In the genomic region with DNA sequence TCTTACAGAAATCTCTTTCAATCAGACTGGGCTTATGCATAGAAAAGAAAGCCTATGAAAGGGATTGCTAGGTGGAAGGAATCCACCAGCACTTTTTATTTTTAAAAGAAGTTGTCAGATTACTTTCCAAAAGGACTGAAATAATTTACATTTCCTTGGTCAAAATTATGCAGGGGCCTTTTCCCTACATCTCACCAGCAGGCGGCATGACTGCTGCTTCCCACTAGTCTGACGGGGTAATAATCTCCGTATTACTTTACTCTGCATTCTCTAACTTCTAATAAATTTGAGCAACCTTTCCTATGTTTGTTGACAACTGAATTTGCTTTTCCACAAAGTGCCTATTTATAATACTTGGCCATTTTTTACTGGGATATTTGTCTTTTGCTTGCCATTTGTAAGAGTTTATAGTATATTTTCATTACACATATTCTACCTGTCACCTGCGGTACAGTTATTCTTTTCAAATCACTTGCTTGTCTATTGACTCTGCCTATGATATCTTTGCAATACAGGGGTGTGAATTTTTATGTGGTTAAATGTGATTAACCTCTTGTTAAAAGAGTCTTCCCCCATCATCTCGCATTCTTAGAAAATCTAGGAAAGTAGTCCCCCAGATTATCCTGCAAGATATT, we compare ENCODE assay signal across 9 cellular contexts. TPM values are rescaled to one million over a fixed set of nuclear protein-coding genes. Genes with fewer than 3 reads are reported as not detected.
A peak's percentile ranks its signal among the peaks of the same experiment; 100 is the strongest.
DNase-seq lines count a peak whose midpoint lies in the region; ATAC-seq and TF ChIP-seq lines count a peak whose summit lies in the region.
"Had no signal": no experiment of that assay in that cellular context is flagged by ENCODE, and none has a peak within 500 bp of the region (broad histone marks: within the 10 kb centered on the region; RNA-seq: fewer than 3 reads in every experiment).

No MANE protein-coding gene starts in this region.

- peak; percentile 31 for DNase-seq in SKM-1 (lab: John Stamatoyannopoulos, UW; ENCODE audit: unreplicated experiment)
- no peak for DNase-seq in SKM-1 treated with dmso at 0.1 percent for 144 hours (lab: John Stamatoyannopoulos, UW; ENCODE audit: unreplicated experiment)
- no peak for DNase-seq in LNCaP clone FGC (ENCODE audit: low read depth)
- peak; percentile 58 for DNase-seq in choroid plexus epithelial cell (ENCODE audit: low read depth)
- no peak for DNase-seq in psoas muscle
- DNase-seq in dedifferentiated amniotic fluid mesenchymal stem cell (ENCODE audit: extremely low spot score) = no peak
- DNase-seq in ascending aorta (ENCODE audit: low spot score in 2 of 2) = no peak

- H3K27ac ChIP-seq in psoas muscle (no peak overlapping the region), ascending aorta (no peak overlapping the region)

- peak; percentile 73 for TF ChIP-seq CTCF in LNCaP clone FGC (IDR thresholded peaks at IDR 0.05; ENCODE audit: control insufficient read depth, extremely low read depth, insufficient read depth)
- TF ChIP-seq CTCF in choroid plexus epithelial cell (conservative IDR thresholded peaks at IDR 0.05; ENCODE audit: low read depth, low read length) = peak; percentile 89
- TF ChIP-seq CTCF in psoas muscle (IDR thresholded peaks at IDR 0.05) = peak; percentile 48
- TF ChIP-seq CTCF in ascending aorta (IDR thresholded peaks at IDR 0.05) = peak in 1 of 3 experiments; percentile 38

- ATAC-seq in psoas muscle (no peak), HG03097 (IDR thresholded peaks at IDR 0.05; ENCODE audit: low FRiP score, unreplicated experiment) (no peak)

- H3K27me3 ChIP-seq in psoas muscle (ENCODE audit: insufficient read depth in 3 of 3, low read length in 2 of 3) = no peaks in the 10 kb centered on the region
- no peaks in the 10 kb centered on the region for H3K27me3 ChIP-seq in ascending aorta

- no peaks in the 10 kb centered on the region for H3K9me3 ChIP-seq in psoas muscle
- no peaks in the 10 kb centered on the region for H3K9me3 ChIP-seq in ascending aorta

- intact Hi-C loops in psoas muscle (cut with DNase I) = loop anchor here (5.0 to 10.0 kb wide), 10 partner anchors 88 to 995 kb away; a partner anchor contains a TSS
- intact Hi-C loops in ascending aorta (cut with DNase I) = loop anchor here (5.0 to 10.0 kb wide), 2 partner anchors 655 to 998 kb away; no protein-coding TSS in a partner anchor

- H3K4me3 ChIP-seq in LNCaP clone FGC (ENCODE audit: low read depth, low read length) = no peak overlapping the region
- no peak overlapping the region for H3K4me3 ChIP-seq in choroid plexus epithelial cell (ENCODE audit: low read depth, low read length)
- H3K4me3 ChIP-seq in psoas muscle = no peak overlapping the region
- H3K4me3 ChIP-seq in ascending aorta = no peak overlapping the region
- H3K4me3 ChIP-seq: lung had no signal

- 68 to 77% (median 72%) methylated on average over 5 of the region's 5 CpGs for WGBS in psoas muscle, 3 donors

- H3K36me3 ChIP-seq in psoas muscle (ENCODE audit: insufficient read depth in 1 of 2, low read depth in 1 of 2) (no peaks in the 10 kb centered on the region), ascending aorta (no peaks in the 10 kb centered on the region)

- H3K4me1 ChIP-seq in psoas muscle (peaks cover 5% of the 10 kb centered on the region), ascending aorta (no peaks in the 10 kb centered on the region)

RNA-seq across cellular contexts. Expression of a gene that starts 51.9 kb away (rescaled TPM):
- total RNA-seq in psoas muscle = 100 to 1,000 TPM in 2 of 4 donors, 10 to 100 TPM in 2; 73.1 to 108 (median 90.6) TPM
- 100 to 1,000 TPM in 1 of 3 donors, 10 to 100 TPM in 2; 31.3 to 132 (median 57.3) TPM for polyA plus RNA-seq in psoas muscle
- 18.2 TPM for total RNA-seq in ascending aorta

Comparison
In these comparisons a context has a peak if more than half of its experiments do, and no peak if none do; other contexts are left out.
1. DNase-seq: peak in SKM-1 (single experiment) and choroid plexus epithelial cell (single experiment); none in SKM-1 treated with dmso at 0.1 percent for 144 hours (single experiment), LNCaP clone FGC (single experiment), psoas muscle (0 of 2), dedifferentiated amniotic fluid mesenchymal stem cell (single experiment) and ascending aorta (0 of 2).